ENCODE assay signal across 25 cellular contexts in the genomic region with DNA sequence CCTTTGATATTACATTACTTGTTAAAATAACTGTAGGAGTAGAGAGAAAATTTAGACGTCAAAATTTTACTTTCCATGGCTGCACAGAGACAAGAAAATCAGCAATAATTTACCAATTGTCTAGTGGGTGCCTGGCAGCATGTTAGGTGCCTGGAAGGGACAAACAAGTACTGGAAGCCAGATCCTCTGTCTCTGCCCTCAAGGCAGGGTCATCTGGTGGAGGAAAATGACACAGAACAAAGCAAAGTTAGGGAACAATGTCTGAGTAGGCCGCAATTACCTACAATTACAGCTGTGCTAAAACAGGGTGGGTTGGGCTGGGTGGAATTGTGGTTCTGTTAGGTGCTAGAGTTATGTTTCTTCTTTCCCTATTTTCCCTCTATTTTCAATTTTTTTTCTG. TPM values are rescaled to one million over a fixed set of nuclear protein-coding genes. Genes with fewer than 3 reads are reported as not detected.
"Had no signal": no experiment of that assay in that cellular context is flagged by ENCODE, and none has a peak within 500 bp of the region (broad histone marks: within the 10 kb centered on the region; RNA-seq: fewer than 3 reads in every experiment).

No MANE protein-coding gene starts in this region.

- H3K27ac Mint-ChIP-seq: nephron progenitor cell, type B pancreatic cell had no signal

- H3K9me3 ChIP-seq: lower lobe of right lung, ovary, psoas muscle, sigmoid colon, testis, tibial artery had no signal

- H3K27me3 ChIP-seq: dorsolateral prefrontal cortex, ovary, sigmoid colon, testis, tibial artery had no signal

- H3K9me3 Mint-ChIP-seq: immature natural killer cell; naive thymus-derived CD8-positive, alpha-beta T cell; nephron progenitor cell; stimulated activated memory B cell treated with anti-CD40 and anti-IgM and Interleukin-4, amounts not matched to agents 10 μg/mL and 1 μg/mL and 100 μg/mL, for 72 hours; type B pancreatic cell had no signal

- H3K4me3 ChIP-seq: dorsolateral prefrontal cortex, lower lobe of right lung, ovary, psoas muscle, sigmoid colon, testis, tibial artery had no signal

- DNase-seq: dorsolateral prefrontal cortex; effector CD4-positive, alpha-beta T cell; hypothalamus; immature natural killer cell; left ventricle myocardium superior; lower lobe of right lung; naive thymus-derived CD8-positive, alpha-beta T cell; nephron progenitor cell; occipital lobe; ovary; posterior cingulate gyrus; psoas muscle; right cardiac atrium; sigmoid colon; stimulated activated CD4-positive, alpha-beta T cell treated with anti-CD3 and anti-CD28 coated beads, Interleukin-2, amount 100 ng/mL, for 24 hours; stimulated activated CD4-positive, alpha-beta T cell treated with anti-CD3 and anti-CD28 coated beads, Interleukin-4, amount 100 ng/mL, for 24 hours; stimulated activated naive CD8-positive, alpha-beta T cell treated with anti-CD3 and anti-CD28 coated beads, Interleukin-15, Interleukin-2, amounts not matched to agents 100 U/mL and 50 U/mL, for 24 hours; substantia nigra; testis; tibial artery had no signal

- H3K36me3 ChIP-seq: ovary had no signal

- H3K4me3 Mint-ChIP-seq: immature natural killer cell; naive thymus-derived CD8-positive, alpha-beta T cell; nephron progenitor cell; stimulated activated memory B cell treated with anti-CD40 and anti-IgM and Interleukin-4, amounts not matched to agents 10 μg/mL and 1 μg/mL and 100 μg/mL, for 72 hours; type B pancreatic cell had no signal

- ATAC-seq: left ventricle myocardium superior; lower lobe of right lung; naive thymus-derived CD8-positive, alpha-beta T cell; psoas muscle; right cardiac atrium; stimulated activated memory B cell treated with anti-CD40 and anti-IgM and Interleukin-4, amounts not matched to agents 10 μg/mL and 1 μg/mL and 100 μg/mL, for 72 hours; stimulated activated naive CD8-positive, alpha-beta T cell treated with anti-CD3 and anti-CD28 coated beads, Interleukin-15, Interleukin-2, amounts not matched to agents 100 U/mL and 50 U/mL, for 24 hours had no signal

- H3K27ac ChIP-seq: dorsolateral prefrontal cortex, lower lobe of right lung, ovary, psoas muscle, sigmoid colon, testis, tibial artery had no signal

RNA-seq across cellular contexts. Expression of gene C3orf20, which starts 16.0 kb away (rescaled TPM):
- polyA plus RNA-seq: esophagus, immature natural killer cell, keratinocyte, urinary bladder had no signal
